8 cellular contexts compared by ENCODE assay signal in the genomic region with DNA sequence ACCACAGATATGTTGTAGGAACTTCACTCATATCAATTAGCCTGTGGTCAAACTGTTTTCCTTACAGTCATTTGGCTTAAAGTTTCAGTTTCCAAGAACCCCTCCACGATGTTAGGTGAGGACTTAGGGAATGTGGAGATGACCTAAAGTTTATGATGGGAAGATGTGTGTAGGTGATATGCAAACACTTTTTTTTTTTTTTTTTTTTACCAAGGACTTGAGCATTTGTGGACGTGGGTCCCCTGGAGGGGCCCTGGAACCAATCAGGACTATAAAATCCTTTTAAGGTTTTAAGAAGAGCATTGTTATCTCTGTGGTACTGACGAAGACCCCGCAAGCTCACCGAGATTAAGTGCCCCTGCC. TPM values are rescaled to one million over a fixed set of nuclear protein-coding genes. Genes with fewer than 3 reads are reported as not detected.
DNase-seq lines count a peak whose midpoint lies in the region; ATAC-seq and TF ChIP-seq lines count a peak whose summit lies in the region.

No MANE protein-coding gene starts in this region.

- CTCF ChIA-PET in activated CD8-positive, alpha-beta T cell treated with anti-CD3 and anti-CD28 coated beads for 36 hours (lab: Charles Lee): interaction anchor here (0.7 to 2.6 kb wide), 7 partner anchors 11 to 469 kb away, joined by 3 to 16 read pairs (median 3); no protein-coding TSS in a partner anchor

- H3K27ac ChIP-seq in substantia nigra (ENCODE audit: low read depth, low read length, poor library complexity, severe bottlenecking): peak overlapping the region; percentile 78

- peak overlapping the region; percentile 87 for H3K9ac ChIP-seq in iPS-15b (ENCODE audit: low read depth, low read length)

- peak overlapping the region; percentile 80 for H3K4me3 Mint-ChIP-seq in T-helper 2 cell treated with Interferon-gamma antibody and Interleukin-4, amounts not matched to agents 5 μg/mL and 100 μg/mL, for 36 hours
- peak overlapping the region; percentile 80 for H3K4me3 Mint-ChIP-seq in activated CD8-positive, alpha-beta T cell treated with anti-CD3 and anti-CD28 coated beads for 36 hours

- H3K4me1 ChIP-seq in iPS-15b (ENCODE audit: control insufficient read depth, insufficient read depth, low read length): no peaks in the 10 kb centered on the region

- H3K4me3 ChIP-seq in iPS-15b (ENCODE audit: low read depth, low read length) (peak overlapping the region; percentile 87), lower leg skin (ENCODE audit: low read depth, poor library complexity, severe bottlenecking) (no peak overlapping the region)

- H3K36me3 ChIP-seq in iPS-15b (ENCODE audit: control insufficient read depth, insufficient read depth, low read length): no peaks in the 10 kb centered on the region

- TF ChIP-seq CTCF in activated CD8-positive, alpha-beta T cell treated with anti-CD3 and anti-CD28 coated beads for 36 hours (IDR thresholded peaks at IDR 0.05): no peak
- TF ChIP-seq CTCF in lower leg skin (IDR thresholded peaks at IDR 0.05): no peak

- POLR2A ChIA-PET in activated CD8-positive, alpha-beta T cell treated with anti-CD3 and anti-CD28 coated beads for 36 hours (lab: Charles Lee): interaction anchor here (0.8 to 1.7 kb wide), 3 partner anchors 10 to 47 kb away, joined by 3 to 5 read pairs (median 4); no protein-coding TSS in a partner anchor

- no peaks in the 10 kb centered on the region for H3K9me3 ChIP-seq in iPS-15b (ENCODE audit: control insufficient read depth, insufficient read depth, low read length)

- H3K27ac Mint-ChIP-seq in T-helper 2 cell treated with Interferon-gamma antibody and Interleukin-4, amounts not matched to agents 5 μg/mL and 100 μg/mL, for 36 hours: peak overlapping the region; percentile 70
- peak overlapping the region; percentile 89 for H3K27ac Mint-ChIP-seq in activated CD8-positive, alpha-beta T cell treated with anti-CD3 and anti-CD28 coated beads for 36 hours

- H3K27me3 ChIP-seq in iPS-15b (ENCODE audit: control insufficient read depth, insufficient read depth, low read length): no peaks in the 10 kb centered on the region

- ATAC-seq in activated CD8-positive, alpha-beta T cell treated with anti-CD3 and anti-CD28 coated beads for 36 hours: no peak
- no peak for ATAC-seq in GM19467 (IDR thresholded peaks at IDR 0.05; ENCODE audit: unreplicated experiment)

- WGBS in lower leg skin, 2 donors: 33 to 41% methylated on average over 5 of the region's 5 CpGs

- H3K4me1 Mint-ChIP-seq in T-helper 2 cell treated with Interferon-gamma antibody and Interleukin-4, amounts not matched to agents 5 μg/mL and 100 μg/mL, for 36 hours (ENCODE audit: low read depth): peaks cover 43% of the 10 kb centered on the region
- peaks cover 27% of the 10 kb centered on the region for H3K4me1 Mint-ChIP-seq in activated CD8-positive, alpha-beta T cell treated with anti-CD3 and anti-CD28 coated beads for 36 hours (ENCODE audit: low read depth)

- no peak for TF ChIP-seq POLR2A in lower leg skin (IDR thresholded peaks at IDR 0.05)

- DNase-seq in T-helper 2 cell treated with Interferon-gamma antibody and Interleukin-4, amounts not matched to agents 5 μg/mL and 100 μg/mL, for 36 hours (ENCODE audit: low spot score): no peak
- DNase-seq in T-helper 2 cell (no peak), substantia nigra (lab: John Stamatoyannopoulos, UW) (no peak), lower leg skin (ENCODE audit: low spot score in 2 of 2) (no peak), DMS153 treated with DMSO at 0.1 percent for 48 hours (lab: John Stamatoyannopoulos, UW; ENCODE audit: unreplicated experiment) (no peak)
- DNase-seq in activated CD8-positive, alpha-beta T cell treated with anti-CD3 and anti-CD28 coated beads for 36 hours: no peak

- H3K27me3 Mint-ChIP-seq in T-helper 2 cell treated with Interferon-gamma antibody and Interleukin-4, amounts not matched to agents 5 μg/mL and 100 μg/mL, for 36 hours (ENCODE audit: low read depth): peaks cover 20% of the 10 kb centered on the region
- peaks cover 17% of the 10 kb centered on the region for H3K27me3 Mint-ChIP-seq in activated CD8-positive, alpha-beta T cell treated with anti-CD3 and anti-CD28 coated beads for 36 hours

- intact Hi-C loops in activated CD8-positive, alpha-beta T cell treated with anti-CD3 and anti-CD28 coated beads for 36 hours (cut with micrococcal nuclease): no loop called here
- intact Hi-C loops in lower leg skin (cut with DNase I; ENCODE audit: low total_unique reads): no loop called here

- H3K9me3 Mint-ChIP-seq in T-helper 2 cell treated with Interferon-gamma antibody and Interleukin-4, amounts not matched to agents 5 μg/mL and 100 μg/mL, for 36 hours: no peaks in the 10 kb centered on the region
- H3K9me3 Mint-ChIP-seq in activated CD8-positive, alpha-beta T cell treated with anti-CD3 and anti-CD28 coated beads for 36 hours: no peaks in the 10 kb centered on the region

- peaks cover 7% of the 10 kb centered on the region for H3K36me3 Mint-ChIP-seq in T-helper 2 cell treated with Interferon-gamma antibody and Interleukin-4, amounts not matched to agents 5 μg/mL and 100 μg/mL, for 36 hours (ENCODE audit: low read depth)
- H3K36me3 Mint-ChIP-seq in activated CD8-positive, alpha-beta T cell treated with anti-CD3 and anti-CD28 coated beads for 36 hours (ENCODE audit: low read depth): peaks cover 14% of the 10 kb centered on the region

RNA-seq across cellular contexts. Expression of a gene that starts 0.5 kb away (rescaled TPM):
- total RNA-seq in activated CD8-positive, alpha-beta T cell treated with anti-CD3 and anti-CD28 coated beads for 36 hours: 100 to 1,000 TPM; 155 to 158 TPM
- total RNA-seq in lower leg skin: 1 to 10 TPM; 2.1 to 7.1 (median 4.4) TPM

Comparison
In these comparisons a context has a peak if more than half of its experiments do, and no peak if none do; other contexts are left out.
1. RNA of a gene that starts 0.5 kb away (total RNA-seq): 155 to 158 TPM in activated CD8-positive, alpha-beta T cell treated with anti-CD3 and anti-CD28 coated beads for 36 hours; 2.1 to 7.1 TPM in lower leg skin; every median in the first group is over 10 times any median in the second.